Comparison of ENCODE assay signal across 18 cellular contexts in genomic region chr5:42666821-42667325, GRCh38.
DNase-seq lines count a peak whose midpoint lies in the region; ATAC-seq and TF ChIP-seq lines count a peak whose summit lies in the region.
"Had no signal": no experiment of that assay in that cellular context is flagged by ENCODE, and none has a peak within 500 bp of the region (broad histone marks: within the 10 kb centered on the region; RNA-seq: fewer than 3 reads in every experiment).

No MANE protein-coding gene starts in this region.

- H3K27me3 ChIP-seq in ascending aorta, result no peaks in the 10 kb centered on the region
- H3K27me3 ChIP-seq in gastroesophageal sphincter, result no peaks in the 10 kb centered on the region
- H3K27me3 ChIP-seq: Peyer's patch had no signal

- H3K4me3 ChIP-seq in Jurkat, Clone E6-1 (ENCODE audit: low read length), result no peak overlapping the region
- no peak overlapping the region for H3K4me3 ChIP-seq in ascending aorta
- H3K4me3 ChIP-seq in gastroesophageal sphincter, result no peak overlapping the region
- H3K4me3 ChIP-seq: Peyer's patch had no signal

- no peak for ATAC-seq in gastroesophageal sphincter
- ATAC-seq: HepG2 had no signal

- TF ChIP-seq POLR2A in gastroesophageal sphincter (IDR thresholded peaks at IDR 0.05), result no peak

- intact Hi-C loops in ascending aorta (cut with DNase I), result no loop called here

- no peak for TF ChIP-seq CTCF in ascending aorta (IDR thresholded peaks at IDR 0.05)
- no peak for TF ChIP-seq CTCF in gastroesophageal sphincter (IDR thresholded peaks at IDR 0.05)

- H3K27ac ChIP-seq in ascending aorta, result no peak overlapping the region
- H3K27ac ChIP-seq in gastroesophageal sphincter, result no peak overlapping the region
- H3K27ac ChIP-seq: Peyer's patch had no signal

- WGBS in gastroesophageal sphincter (ENCODE audit: low coverage in 1 of 2), 2 donors, result 57 to 74% methylated on average over 1 to 3 of the region's 4 CpGs

- no peak for TF ChIP-seq EP300 in gastroesophageal sphincter (IDR thresholded peaks at IDR 0.05)

- H3K9me3 ChIP-seq in ascending aorta (peaks cover 0 to 5% of the 10 kb centered on the region in 2 donors), gastroesophageal sphincter (no peaks in the 10 kb centered on the region)
- H3K9me3 ChIP-seq: Peyer's patch had no signal

- H3K36me3 ChIP-seq in ascending aorta (no peaks in the 10 kb centered on the region), gastroesophageal sphincter (no peaks in the 10 kb centered on the region)
- H3K36me3 ChIP-seq: Peyer's patch had no signal

- H3K4me1 ChIP-seq in ascending aorta (no peaks in the 10 kb centered on the region), gastroesophageal sphincter (no peaks in the 10 kb centered on the region)
- H3K4me1 ChIP-seq: Peyer's patch had no signal

- peak; percentile 8 for DNase-seq in COLO829 (ENCODE audit: low spot score)
- DNase-seq in Jurkat, Clone E6-1 (ENCODE audit: low read depth, low spot score), result peak; percentile 24
- peak; percentile 53 for DNase-seq in RPMI7951 (ENCODE audit: low read depth)
- peak; percentile 3 for DNase-seq in globus pallidus (ENCODE audit: low spot score)
- DNase-seq in mesenteric fat pad (ENCODE audit: low spot score), result no peak
- DNase-seq in ascending aorta (ENCODE audit: low spot score in 2 of 2), result no peak
- DNase-seq: CD4-positive, alpha-beta T cell; GF-D8; MM.1S; NCI-H2029; NCI-H2171 treated with DMSO at 0.1 percent for 48 hours; NCI-H446 treated with DMSO at 0.1 percent for 48 hours; NCI-H82; Peyer's patch; Right ventricle myocardium superior; T-helper 2 cell had no signal

Comparison
In these comparisons a context has a peak if more than half of its experiments do, and no peak if none do; other contexts are left out.
1. DNase-seq: peak in COLO829 (single experiment), Jurkat, Clone E6-1 (single experiment), RPMI7951 (single experiment) and globus pallidus (single experiment); none in mesenteric fat pad (single experiment) and ascending aorta (0 of 2).